In the genomic region with DNA sequence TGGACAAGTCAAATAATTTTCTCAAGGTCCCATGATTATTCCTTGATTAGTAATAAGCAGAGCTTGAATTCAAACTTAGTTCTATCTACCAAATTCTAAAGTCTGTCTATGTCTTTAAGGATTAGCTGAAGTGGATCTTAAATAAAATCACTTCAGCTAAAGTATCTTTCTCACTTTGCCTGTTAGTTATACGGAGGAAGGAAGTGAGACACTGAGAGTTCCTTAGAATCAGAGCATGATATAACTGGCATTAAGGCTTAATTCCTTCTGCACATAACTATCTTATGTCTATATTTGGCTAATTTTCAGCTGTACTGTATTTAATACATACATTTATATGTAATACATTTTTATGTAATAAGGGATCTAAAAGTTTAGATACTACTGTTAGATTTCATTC, we compare ENCODE assay signal across 34 cellular contexts.
"Had no signal": no experiment of that assay in that cellular context is flagged by ENCODE, and none has a peak within 500 bp of the region (broad histone marks: within the 10 kb centered on the region; RNA-seq: fewer than 3 reads in every experiment).

No MANE protein-coding gene starts in this region.

- H3K4me1 ChIP-seq: adrenal gland, body of pancreas, breast epithelium had no signal

- FAIRE-seq: astrocyte, TTC549 had no signal

- DNase-seq: activated B cell treated with CpG ODN at 0.5 μM for 24 hours; activated CD4-positive, alpha-beta memory T cell treated with anti-CD3 and anti-CD28 coated beads for 36 hours; activated CD4-positive, alpha-beta T cell treated with anti-CD3 and anti-CD28 coated beads for 4 hours; activated CD4-positive, alpha-beta T cell treated with anti-CD3 and anti-CD28 coated beads, Interleukin-2, amount 10 ng/mL, durations not matched to agents 24 days and 14 days; activated CD4-positive, alpha-beta T cell treated with anti-CD3 and anti-CD28 coated beads, Interleukin-2, amount 50 U/mL, for 1 hour; activated CD4-positive, alpha-beta T cell treated with anti-CD3 and anti-CD28 coated beads, Interleukin-2, amount 50 U/mL, for 4 hours; activated CD4-positive, CD25-positive, alpha-beta regulatory T cell treated with anti-CD3 and anti-CD28 coated beads, Interleukin-2, amount 50 U/mL, for 72 hours; activated CD8-positive, alpha-beta memory T cell treated with anti-CD3 and anti-CD28 coated beads, Interleukin-2, amount 50 U/mL, for 4 hours; activated CD8-positive, alpha-beta T cell treated with anti-CD3 and anti-CD28 coated beads for 36 hours; activated effector memory CD4-positive, alpha-beta T cell treated with anti-CD3 and anti-CD28 coated beads, Interleukin-2, amount 50 U/mL, for 16 hours; activated gamma-delta T cell treated with Interleukin-2 at 50 U/mL for 16 hours; activated naive CD4-positive, alpha-beta T cell; activated naive CD4-positive, alpha-beta T cell treated with anti-CD3 and anti-CD28 coated beads for 36 hours; activated naive CD4-positive, alpha-beta T cell treated with anti-CD3 and anti-CD28 coated beads, Interleukin-2, amount 50 U/mL, for 16 hours; activated naive CD8-positive, alpha-beta T cell treated with anti-CD3 and anti-CD28 coated beads for 36 hours; activated T-cell treated with anti-CD3 and anti-CD28 coated beads for 4 hours; activated T-cell treated with anti-CD3 and anti-CD28 coated beads, Interleukin-2, amount 50 U/mL, for 1 hour; activated T-cell treated with anti-CD3 and anti-CD28 coated beads, Interleukin-2, amount 50 U/mL, for 4 hours; activated T-cell treated with anti-CD3 and anti-CD28 coated beads, Interleukin-2, amount 50 U/mL, for 72 hours; adrenal gland; amniotic stem cell; aorta; body of pancreas; brain microvascular endothelial cell; central memory CD4-positive, alpha-beta T cell; T-helper 1 cell; T-helper 2 cell; T-helper 9 cell had no signal

- ATAC-seq: activated CD8-positive, alpha-beta T cell treated with anti-CD3 and anti-CD28 coated beads for 36 hours; activated naive CD4-positive, alpha-beta T cell treated with anti-CD3 and anti-CD28 coated beads, Interleukin-2, amount 50 U/mL, for 72 hours; activated T-cell treated with anti-CD3 and anti-CD28 coated beads, Interleukin-2, amount 50 U/mL, for 4 hours; activated T-cell treated with anti-CD3 and anti-CD28 coated beads, Interleukin-2, amount 50 U/mL, for 72 hours; activated T-helper 17 cell treated with anti-CD3 and anti-CD28 coated beads, Interleukin-2, amount 50 U/mL, for 72 hours; body of pancreas had no signal

- H3K36me3 ChIP-seq: adrenal gland, brain microvascular endothelial cell, breast epithelium had no signal

- H3K4me3 ChIP-seq: adrenal gland, body of pancreas, breast epithelium had no signal

- H3K27me3 ChIP-seq: adrenal gland, body of pancreas, brain microvascular endothelial cell, breast epithelium had no signal

- H3K27ac ChIP-seq: adrenal gland, body of pancreas, brain microvascular endothelial cell, breast epithelium, VCaP had no signal

- H3K9me3 ChIP-seq: adrenal gland, body of pancreas, breast epithelium had no signal
